In genomic region chr13:100636004-100636403, GRCh38 we compare ENCODE assay signal across 24 cellular contexts.
"Had no signal": no experiment of that assay in that cellular context is flagged by ENCODE, and none has a peak within 500 bp of the region (broad histone marks: within the 10 kb centered on the region; RNA-seq: fewer than 3 reads in every experiment).

No MANE protein-coding gene starts in this region.

- H3K27ac Mint-ChIP-seq: activated CD4-positive, alpha-beta T cell treated with anti-CD3 and anti-CD28 coated beads for 36 hours; activated naive CD8-positive, alpha-beta T cell; activated T-helper 2 cell treated with anti-CD3 and anti-CD28 coated beads, Interferon-gamma antibody, Interleukin-2, Interleukin-4, amounts not matched to agents 10 μg/mL and 5 μg/mL and 100 μg/mL, durations not matched to agents 14 hours and 24 hours and 36 hours; dendritic cell treated with granulocyte-macrophage colony-stimulating factor and Interleukin-4, amounts not matched to agents 40 ng/mL and 50 ng/mL, for 4 days; naive thymus-derived CD4-positive, alpha-beta T cell; progenitor cell of endocrine pancreas; stimulated activated naive B cell treated with anti-CD40 and anti-IgM and Interleukin-4, amounts not matched to agents 10 μg/mL and 1 μg/mL and 100 μg/mL, for 72 hours; type B pancreatic cell; WTC11 had no signal

- H3K9me3 ChIP-seq: left lung, thoracic aorta had no signal

- H3K27ac ChIP-seq: cardiac muscle cell, left lung, thoracic aorta had no signal

- H3K4me3 Mint-ChIP-seq: activated CD4-positive, alpha-beta T cell treated with anti-CD3 and anti-CD28 coated beads for 36 hours; activated naive CD8-positive, alpha-beta T cell; activated T-cell treated with anti-CD3 and anti-CD28 coated beads, Interleukin-2, amount 50 U/mL, for 4 hours; dendritic cell treated with granulocyte-macrophage colony-stimulating factor and Interleukin-4, amounts not matched to agents 40 ng/mL and 50 ng/mL, for 4 days; naive thymus-derived CD4-positive, alpha-beta T cell; stimulated activated naive B cell treated with anti-CD40 and anti-IgM and Interleukin-4, amounts not matched to agents 10 μg/mL and 1 μg/mL and 100 μg/mL, for 72 hours; type B pancreatic cell; WTC11 had no signal

- H3K4me1 Mint-ChIP-seq: activated CD4-positive, alpha-beta T cell treated with anti-CD3 and anti-CD28 coated beads for 36 hours; stimulated activated naive B cell treated with anti-CD40 and anti-IgM and Interleukin-4, amounts not matched to agents 10 μg/mL and 1 μg/mL and 100 μg/mL, for 72 hours had no signal

- H3K4me1 ChIP-seq: left lung had no signal

- H3K27me3 Mint-ChIP-seq: activated CD4-positive, alpha-beta T cell treated with anti-CD3 and anti-CD28 coated beads for 36 hours; activated naive CD8-positive, alpha-beta T cell; dendritic cell treated with granulocyte-macrophage colony-stimulating factor and Interleukin-4, amounts not matched to agents 40 ng/mL and 50 ng/mL, for 4 days; naive thymus-derived CD4-positive, alpha-beta T cell; progenitor cell of endocrine pancreas; stimulated activated naive B cell treated with anti-CD40 and anti-IgM and Interleukin-4, amounts not matched to agents 10 μg/mL and 1 μg/mL and 100 μg/mL, for 72 hours; type B pancreatic cell had no signal

- DNase-seq: activated CD4-positive, alpha-beta T cell treated with anti-CD3 and anti-CD28 coated beads for 36 hours; activated CD4-positive, alpha-beta T cell treated with anti-CD3 and anti-CD28 coated beads, Interleukin-2, amount 50 U/mL, for 4 hours; activated CD8-positive, alpha-beta memory T cell treated with anti-CD3 and anti-CD28 coated beads for 24 hours; activated CD8-positive, alpha-beta memory T cell treated with anti-CD3 and anti-CD28 coated beads, Interleukin-2, amount 50 U/mL, for 4 hours; activated naive CD4-positive, alpha-beta T cell; activated T-cell treated with anti-CD3 and anti-CD28 coated beads, Interleukin-2, amount 50 U/mL, for 4 hours; effector CD8-positive, alpha-beta T cell; erythroblast; foreskin fibroblast; left lung; naive thymus-derived CD4-positive, alpha-beta T cell; stimulated activated CD4-positive, alpha-beta T cell treated with anti-CD3 and anti-CD28 coated beads, Interleukin-2, amount 100 ng/mL, for 48 hours; stimulated activated CD8-positive, alpha-beta memory T cell treated with anti-CD3 and anti-CD28 coated beads, Interleukin-4, amount 100 ng/mL, for 48 hours; stimulated activated naive B cell treated with anti-CD40 and anti-IgM and Interleukin-4, amounts not matched to agents 10 μg/mL and 1 μg/mL and 100 μg/mL, for 72 hours; T-helper 9 cell had no signal

- H3K4me3 ChIP-seq: cardiac muscle cell, left lung, lung, thoracic aorta had no signal

- H3K27me3 ChIP-seq: cardiac muscle cell, left lung had no signal

- H3K9me3 Mint-ChIP-seq: activated T-cell treated with anti-CD3 and anti-CD28 coated beads, Interleukin-2, amount 50 U/mL, for 4 hours; activated T-helper 2 cell treated with anti-CD3 and anti-CD28 coated beads, Interferon-gamma antibody, Interleukin-2, Interleukin-4, amounts not matched to agents 10 μg/mL and 5 μg/mL and 100 μg/mL, durations not matched to agents 14 hours and 24 hours and 36 hours; dendritic cell treated with granulocyte-macrophage colony-stimulating factor and Interleukin-4, amounts not matched to agents 40 ng/mL and 50 ng/mL, for 4 days; naive thymus-derived CD4-positive, alpha-beta T cell; stimulated activated naive B cell treated with anti-CD40 and anti-IgM and Interleukin-4, amounts not matched to agents 10 μg/mL and 1 μg/mL and 100 μg/mL, for 72 hours; type B pancreatic cell; WTC11 had no signal
